8 cellular contexts compared by ENCODE assay signal in the genomic region with DNA sequence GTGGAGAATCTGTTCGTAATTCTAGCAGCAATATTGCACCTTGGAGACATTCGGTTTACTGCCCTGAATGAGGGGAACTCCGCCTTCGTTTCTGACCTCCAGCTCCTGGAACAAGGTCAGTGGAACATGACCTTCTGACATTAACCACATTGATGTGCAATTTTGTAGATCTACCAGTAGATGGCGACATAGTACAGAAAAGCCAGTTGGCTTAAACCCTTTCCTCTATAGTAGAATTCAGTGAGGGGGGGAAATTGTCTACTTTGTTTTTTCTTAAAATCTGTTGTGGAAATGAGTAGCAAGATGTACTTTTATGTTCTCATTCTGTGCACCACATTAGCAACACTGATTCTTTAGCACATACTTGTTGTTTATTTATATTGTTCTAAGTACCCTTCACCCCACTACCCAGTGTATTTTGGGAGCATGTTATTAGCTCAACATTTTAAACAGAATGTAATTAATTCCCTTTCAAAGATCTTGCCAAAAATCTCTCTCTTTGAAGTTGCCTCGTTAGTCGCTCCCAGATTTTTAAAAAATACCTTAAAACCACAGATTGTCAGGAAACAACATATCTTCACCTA.
A peak's percentile ranks its signal among the peaks of the same experiment; 100 is the strongest.
DNase-seq lines count a peak whose midpoint lies in the region; ATAC-seq and TF ChIP-seq lines count a peak whose summit lies in the region.

No MANE protein-coding gene starts in this region.

- intact Hi-C loops in posterior vena cava (cut with DNase I) = loop anchor here (10.0 kb wide), 2 partner anchors 823 to 1143 kb away; a partner anchor contains a TSS

- no peaks in the 10 kb centered on the region for H3K9me3 ChIP-seq in cardiac muscle cell (ENCODE audit: low read depth)

- no peaks in the 10 kb centered on the region for H3K36me3 ChIP-seq in cardiac muscle cell

- no peak overlapping the region for H3K27ac ChIP-seq in cardiac muscle cell

- ATAC-seq in GM19023 (IDR thresholded peaks at IDR 0.05; ENCODE audit: unreplicated experiment) = peak; percentile 95
- peak; percentile 88 for ATAC-seq in HG03045 (IDR thresholded peaks at IDR 0.05; ENCODE audit: unreplicated experiment)

- H3K27me3 ChIP-seq in cardiac muscle cell = no peaks in the 10 kb centered on the region

- TF ChIP-seq CTCF in WI38 (IDR thresholded peaks at IDR 0.05; ENCODE audit: low read depth, low read length) (peak; percentile 44), cardiac muscle cell (IDR thresholded peaks at IDR 0.05; ENCODE audit: low read depth, low read length) (peak; percentile 74)

- DNase-seq in DMS 273 (lab: John Stamatoyannopoulos, UW; ENCODE audit: unreplicated experiment) (peak; percentile 67), NCI-H2029 treated with DMSO at 0.1 percent for 48 hours (lab: John Stamatoyannopoulos, UW) (peak; percentile 96), cardiac muscle cell (ENCODE audit: low read depth in 1 of 2, low spot score in 1 of 2) (peak; percentile 70 to 71), renal cortical epithelial cell (ENCODE audit: low read depth) (peak; percentile 68), posterior vena cava (ENCODE audit: low spot score) (no peak)

- no peak overlapping the region for H3K4me3 ChIP-seq in WI38 (ENCODE audit: low read depth, low read length)
- H3K4me3 ChIP-seq in cardiac muscle cell = no peak overlapping the region

- no peaks in the 10 kb centered on the region for H3K4me1 ChIP-seq in cardiac muscle cell (ENCODE audit: low read depth)
